Comparison of ENCODE assay signal across 15 cellular contexts in genomic region chr13:68810660-68811059, GRCh38.
DNase-seq lines count a peak whose midpoint lies in the region; FAIRE-seq and TF ChIP-seq lines count a peak whose summit lies in the region.
"Had no signal": no experiment of that assay in that cellular context is flagged by ENCODE, and none has a peak within 500 bp of the region (broad histone marks: within the 10 kb centered on the region; RNA-seq: fewer than 3 reads in every experiment).

No MANE protein-coding gene starts in this region.

- intact Hi-C loops in cardiac septum (cut with DNase I) = no loop called here

- no peak for FAIRE-seq in GM12892 (lab: Jason Lieb, UNC)

- no peak overlapping the region for H3K27ac Mint-ChIP-seq in neural crest cell (ENCODE audit: unreplicated experiment)
- H3K27ac Mint-ChIP-seq: stimulated activated memory B cell treated with anti-CD40 and anti-IgM and Interleukin-4, amounts not matched to agents 10 μg/mL and 1 μg/mL and 100 μg/mL, for 72 hours had no signal

- H3K4me1 Mint-ChIP-seq in neural crest cell = peaks cover 7% of the 10 kb centered on the region
- H3K4me1 Mint-ChIP-seq: stimulated activated memory B cell treated with anti-CD40 and anti-IgM and Interleukin-4, amounts not matched to agents 10 μg/mL and 1 μg/mL and 100 μg/mL, for 72 hours had no signal

- no peak overlapping the region for H3K4me3 Mint-ChIP-seq in neural crest cell
- H3K4me3 Mint-ChIP-seq: stimulated activated memory B cell treated with anti-CD40 and anti-IgM and Interleukin-4, amounts not matched to agents 10 μg/mL and 1 μg/mL and 100 μg/mL, for 72 hours had no signal

- no peak for TF ChIP-seq POLR2A in GM12892 (IDR thresholded peaks at IDR 0.05; ENCODE audit: low read depth, low read length)

- peak; percentile 34 for TF ChIP-seq CTCF in neural crest cell (conservative IDR thresholded peaks at IDR 0.05)

- peak; percentile 29 for DNase-seq in NCI-H1092 treated with DMSO at 0.1 percent for 48 hours (lab: John Stamatoyannopoulos, UW)
- no peak for DNase-seq in NCI-H1092 (lab: John Stamatoyannopoulos, UW)
- peak; percentile 2 for DNase-seq in MV-4-11 (lab: John Stamatoyannopoulos, UW)
- DNase-seq in SW480 (ENCODE audit: low spot score) = peak; percentile 6
- DNase-seq in neural crest cell (ENCODE audit: low read depth, low spot score) = no peak
- DNase-seq in cardiac septum (ENCODE audit: low spot score) = no peak
- DNase-seq in activated naive CD4-positive, alpha-beta T cell treated with anti-CD3 and anti-CD28 coated beads, Interleukin-2, amount 50 U/mL, for 16 hours = no peak
- DNase-seq in GM12892 (ENCODE audit: insufficient read length) = no peak
- DNase-seq: activated effector memory CD4-positive, alpha-beta T cell treated with anti-CD3 and anti-CD28 coated beads, Interleukin-2, amount 50 U/mL, for 16 hours; central memory CD4-positive, alpha-beta T cell; hypothalamus; NCI-H774; psoas muscle; T-helper 1 cell had no signal

- no peaks in the 10 kb centered on the region for H3K27me3 Mint-ChIP-seq in neural crest cell (ENCODE audit: low read depth)
- H3K27me3 Mint-ChIP-seq: stimulated activated memory B cell treated with anti-CD40 and anti-IgM and Interleukin-4, amounts not matched to agents 10 μg/mL and 1 μg/mL and 100 μg/mL, for 72 hours had no signal

- no peaks in the 10 kb centered on the region for H3K9me3 Mint-ChIP-seq in neural crest cell
- H3K9me3 Mint-ChIP-seq: stimulated activated memory B cell treated with anti-CD40 and anti-IgM and Interleukin-4, amounts not matched to agents 10 μg/mL and 1 μg/mL and 100 μg/mL, for 72 hours had no signal

- H3K36me3 Mint-ChIP-seq in neural crest cell (ENCODE audit: low read depth) = no peaks in the 10 kb centered on the region
- H3K36me3 Mint-ChIP-seq: stimulated activated memory B cell treated with anti-CD40 and anti-IgM and Interleukin-4, amounts not matched to agents 10 μg/mL and 1 μg/mL and 100 μg/mL, for 72 hours had no signal

Comparison
In these comparisons a context has a peak if more than half of its experiments do, and no peak if none do; other contexts are left out.
1. DNase-seq: peak in NCI-H1092 treated with DMSO at 0.1 percent for 48 hours (single experiment), MV-4-11 (single experiment) and SW480 (single experiment); none in NCI-H1092 (single experiment), neural crest cell (single experiment), cardiac septum (single experiment), activated naive CD4-positive, alpha-beta T cell treated with anti-CD3 and anti-CD28 coated beads, Interleukin-2, amount 50 U/mL, for 16 hours (single experiment) and GM12892 (single experiment).